8 cellular contexts compared by ENCODE assay signal in the genomic region with DNA sequence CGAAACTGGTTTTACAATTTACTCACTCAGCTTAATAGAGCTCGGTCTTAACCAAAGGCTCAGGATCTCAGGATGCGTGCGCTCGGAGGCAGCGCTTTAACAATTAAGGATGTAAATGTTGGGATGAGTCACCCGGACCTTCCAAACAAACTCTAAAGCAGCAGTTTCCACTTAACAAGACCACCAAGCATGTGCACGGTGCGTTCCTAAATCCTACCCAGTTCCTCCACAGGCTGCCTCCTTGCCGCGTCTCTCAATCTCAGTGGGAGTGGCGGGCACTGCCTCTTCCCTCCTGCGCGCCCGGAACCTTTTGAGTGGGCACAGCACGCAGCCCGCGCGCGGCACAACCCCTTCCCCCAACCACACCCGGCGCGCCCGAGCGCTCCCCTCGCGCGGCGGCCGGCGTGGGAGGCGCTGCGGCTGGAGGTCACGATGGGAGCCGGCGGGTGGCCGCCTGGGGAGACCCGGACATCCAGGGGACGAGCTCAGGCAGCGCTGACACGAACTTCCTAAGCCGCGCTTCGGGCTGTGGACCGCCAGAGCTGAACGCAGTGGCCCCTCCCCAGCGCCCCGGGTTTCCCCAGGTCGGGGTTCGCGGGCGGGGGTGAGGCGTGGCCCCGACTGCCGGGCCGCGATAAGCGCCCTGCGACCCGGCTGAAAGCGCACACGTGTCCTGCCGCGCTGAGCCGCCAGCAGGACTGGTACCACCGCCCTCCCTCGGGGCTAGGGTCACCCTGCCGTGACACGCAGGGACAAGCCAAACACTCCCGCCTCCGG. TPM values are rescaled to one million over a fixed set of nuclear protein-coding genes. Genes with fewer than 3 reads are reported as not detected.
A peak's percentile ranks its signal among the peaks of the same experiment; 100 is the strongest.
DNase-seq lines count a peak whose midpoint lies in the region; ATAC-seq and TF ChIP-seq lines count a peak whose summit lies in the region.

Gene ABCG2, minus strand, starts transcription at position 280 of the 777 bp plus-strand sequence. CDS start 18,644 bp downstream, outside the sequence.

- H3K9me3 ChIP-seq in DOHH2 (ENCODE audit: control insufficient read depth, insufficient read depth, low read length) = no peaks in the 10 kb centered on the region

- DNase-seq in M059J (ENCODE audit: low read depth) (peak; percentile 77), activated T-cell treated with anti-CD3 and anti-CD28 coated beads for 24 hours (ENCODE audit: low read depth) (peak; percentile 25), fibroblast of gingiva (ENCODE audit: low read depth) (peak; percentile 22), globus pallidus (ENCODE audit: low spot score) (no peak)
- peak in 4 of 10 donors; percentile 3 to 7 (median 6) for DNase-seq in naive thymus-derived CD8-positive, alpha-beta T cell

- no peaks in the 10 kb centered on the region for H3K9me2 ChIP-seq in DOHH2 (replicated peaks; ENCODE audit: control insufficient read depth, low read length)

- ATAC-seq in GM21529 (IDR thresholded peaks at IDR 0.05; ENCODE audit: unreplicated experiment) = peak; percentile 61
- peak; percentile 65 to 66 for ATAC-seq in naive thymus-derived CD8-positive, alpha-beta T cell

- peaks cover 7 to 18% (median 9%) of the 10 kb centered on the region in 5 donors for H3K27me3 Mint-ChIP-seq in naive thymus-derived CD8-positive, alpha-beta T cell

- no peaks in the 10 kb centered on the region for H3K36me3 ChIP-seq in DOHH2 (ENCODE audit: control insufficient read depth, low read length)

- H3K27ac Mint-ChIP-seq in naive thymus-derived CD8-positive, alpha-beta T cell = peak within 1 kb of the TSS in 1 of 10 donors; percentile 4

- H3K4me1 ChIP-seq in DOHH2 (ENCODE audit: control insufficient read depth, low read length) = no peaks in the 10 kb centered on the region

- POLR2A ChIA-PET in naive thymus-derived CD8-positive, alpha-beta T cell (lab: Charles Lee) = no interaction called here

- H3K36me3 Mint-ChIP-seq in naive thymus-derived CD8-positive, alpha-beta T cell = peaks cover 0 to 2% (median 0%) of the 10 kb centered on the region in 3 donors

- peaks cover 0 to 2% (median 0%) of the 10 kb centered on the region in 9 donors for H3K9me3 Mint-ChIP-seq in naive thymus-derived CD8-positive, alpha-beta T cell

- H3K27ac ChIP-seq in DOHH2 (ENCODE audit: low read depth, low read length) = no peak within 1 kb of the TSS
- H3K27ac ChIP-seq in temporal lobe (ENCODE audit: low read depth, low read length) = no peak within 1 kb of the TSS

- no peaks in the 10 kb centered on the region for H4K20me1 ChIP-seq in DOHH2 (ENCODE audit: control insufficient read depth, insufficient read depth, low read depth, low read length)

- H3K27me3 ChIP-seq in DOHH2 (ENCODE audit: control insufficient read depth, low read length) = peaks cover 16% of the 10 kb centered on the region

- peak within 1 kb of the TSS; percentile 27 for H3K4me3 ChIP-seq in DOHH2 (ENCODE audit: low read length)

- TF ChIP-seq CTCF in DOHH2 (IDR thresholded peaks at IDR 0.05; ENCODE audit: low read depth, low read length, poor library complexity, severe bottlenecking) = no peak

- H3K4me3 Mint-ChIP-seq in naive thymus-derived CD8-positive, alpha-beta T cell = peak within 1 kb of the TSS; percentile 67 to 83 (median 74)

- no peaks in the 10 kb centered on the region for H3F3A ChIP-seq in DOHH2 (ENCODE audit: control insufficient read depth, insufficient read depth)

- H3K4me2 ChIP-seq in DOHH2 (ENCODE audit: low read length) = peak within 1 kb of the TSS; percentile 48

- no peaks in the 10 kb centered on the region for H3K79me2 ChIP-seq in DOHH2 (ENCODE audit: control insufficient read depth, low read length)

- H3K4me1 Mint-ChIP-seq in naive thymus-derived CD8-positive, alpha-beta T cell = peaks cover 6 to 16% (median 11%) of the 10 kb centered on the region in 4 donors

RNA-seq across cellular contexts. Expression of gene ABCG2, which starts in this region (rescaled TPM):
- 11.9 and 14.7 TPM in 2 replicates for total RNA-seq in M059J (2014; rRNA removed; shearing (Covaris generic))
- under 1 TPM; 0.33 to 0.73 TPM for total RNA-seq in naive thymus-derived CD8-positive, alpha-beta T cell
- polyA plus RNA-seq in naive thymus-derived CD8-positive, alpha-beta T cell = under 1 TPM in 2 of 3 donors, not detected in 1; 0.15 to 0.24 TPM
- 15.5 TPM for total RNA-seq in temporal lobe

Comparison
In these comparisons a context has a peak if more than half of its experiments do, and no peak if none do; other contexts are left out.
1. Peak in ATAC-seq in naive thymus-derived CD8-positive, alpha-beta T cell; RNA of the gene not detected or under 1 TPM.